Comparison of ENCODE assay signal across 17 cellular contexts in genomic region chr1:21866629-21867009, GRCh38. TPM values are rescaled to one million over a fixed set of nuclear protein-coding genes. Genes with fewer than 3 reads are reported as not detected.
DNase-seq lines count a peak whose midpoint lies in the region; ATAC-seq, FAIRE-seq and TF ChIP-seq lines count a peak whose summit lies in the region.
"Had no signal": no experiment of that assay in that cellular context is flagged by ENCODE, and none has a peak within 500 bp of the region (broad histone marks: within the 10 kb centered on the region; RNA-seq: fewer than 3 reads in every experiment).

No MANE protein-coding gene starts in this region.

- peak overlapping the region; percentile 53 for H3K4me2 ChIP-seq in K562 (ENCODE audit: insufficient read depth, low read length)

- peaks cover 11 to 12% (median 11%) of the 10 kb centered on the region in 3 donors for H3K4me1 Mint-ChIP-seq in IgD-negative memory B cell
- H3K4me1 Mint-ChIP-seq: activated CD4-positive, alpha-beta T cell treated with anti-CD3 and anti-CD28 coated beads for 36 hours had no signal

- no peaks in the 10 kb centered on the region for H3K27me3 Mint-ChIP-seq in IgD-negative memory B cell
- H3K27me3 Mint-ChIP-seq: activated CD4-positive, alpha-beta T cell treated with anti-CD3 and anti-CD28 coated beads for 36 hours; activated naive CD8-positive, alpha-beta T cell treated with anti-CD3 and anti-CD28 coated beads, Interleukin-2, amount 10 ng/mL, durations not matched to agents 7 days and 5 days had no signal

- no peak for TF ChIP-seq CTCF in K562 (IDR thresholded peaks at IDR 0.05 in 2 of 3, conservative IDR thresholded peaks at IDR 0.05 in 1 of 3; ENCODE audit: insufficient read depth in 2 of 3, low read depth in 1 of 3, low read length in 3 of 3)
- no peak for TF ChIP-seq CTCF in tibial nerve (IDR thresholded peaks at IDR 0.05)

- ATAC-seq in K562: no peak
- ATAC-seq in GM19328 (IDR thresholded peaks at IDR 0.05; ENCODE audit: unreplicated experiment): no peak
- ATAC-seq: activated CD4-positive, alpha-beta T cell treated with anti-CD3 and anti-CD28 coated beads for 36 hours; right cardiac atrium had no signal

- H3K27me3 ChIP-seq in K562 (ENCODE audit: control insufficient read depth in 2 of 2, insufficient read depth in 2 of 2, low read length in 2 of 2) (no peaks in the 10 kb centered on the region), tibial nerve (no peaks in the 10 kb centered on the region)
- H3K27me3 ChIP-seq: cardiac muscle cell had no signal

- peak overlapping the region in 2 of 4 donors; percentile 51 to 86 for H3K4me3 Mint-ChIP-seq in IgD-negative memory B cell
- H3K4me3 Mint-ChIP-seq: activated CD4-positive, alpha-beta T cell treated with anti-CD3 and anti-CD28 coated beads for 36 hours; activated naive CD8-positive, alpha-beta T cell treated with anti-CD3 and anti-CD28 coated beads, Interleukin-2, amount 10 ng/mL, durations not matched to agents 7 days and 5 days; nephron; T-helper 17 cell had no signal

- 18% methylated on average over 2 of the region's 2 CpGs for WGBS in K562 (ENCODE audit: insufficient coverage, low coverage, missing lambda C conversion rate)
- 48 to 53% methylated on average over 2 of the region's 2 CpGs for WGBS in tibial nerve, 2 donors

- no peak for TF ChIP-seq RAD21 in K562 (CRISPR knock-in tag; conservative IDR thresholded peaks at IDR 0.05 in 1 of 2, IDR thresholded peaks at IDR 0.05 in 1 of 2)

- H3K9me1 ChIP-seq in K562 (ENCODE audit: control insufficient read depth, insufficient read depth, low read length): peaks cover 4% of the 10 kb centered on the region

- TF ChIP-seq EP300 in K562 (IDR thresholded peaks at IDR 0.05; ENCODE audit: low read length) (no peak), tibial nerve (IDR thresholded peaks at IDR 0.05) (no peak)

- in situ Hi-C loops in K562 (cut with MboI): no loop called here

- peaks cover 4% of the 10 kb centered on the region for H3K36me3 Mint-ChIP-seq in IgD-negative memory B cell

- intact Hi-C loops in K562 (cut with micrococcal nuclease): loop anchor here (1.0 kb wide), 1 partner anchor 98 kb away; no protein-coding TSS in a partner anchor

- H3K27ac ChIP-seq in K562 (ENCODE audit: extremely low read depth, low read depth, low read length): peak overlapping the region; percentile 17; the same call in 2 of the 3 replicates
- peak overlapping the region; percentile 36 to 64 (median 49) for H3K27ac ChIP-seq in tibial nerve
- H3K27ac ChIP-seq: cardiac muscle cell had no signal

- TF ChIP-seq POLR2A in K562 (conservative IDR thresholded peaks at IDR 0.05) (no peak), tibial nerve (IDR thresholded peaks at IDR 0.05) (no peak)

- H3K4me1 ChIP-seq in K562 (replicated peaks in 1 of 2; ENCODE audit: control insufficient read depth in 2 of 2, insufficient read depth in 2 of 2, low read length in 2 of 2) (peaks cover 21 to 49% of the 10 kb centered on the region in 2 experiments; a peak in 4 of 5 replicates), tibial nerve (peaks cover 0 to 39% (median 16%) of the 10 kb centered on the region in 4 donors)

- FAIRE-seq in K562 (lab: Jason Lieb, UNC): no peak

- H3K36me3 ChIP-seq in K562 (ENCODE audit: control insufficient read depth, insufficient read depth, low read length) (peaks cover 70% of the 10 kb centered on the region; the same call in 2 of the 3 replicates), tibial nerve (peaks cover 3 to 87% (median 4%) of the 10 kb centered on the region in 3 donors)

- no TSS peak for BruUV-seq in K562 (replicated peaks; lab: Mats Ljungman, UMichigan)

- no peak overlapping the region for H2AFZ ChIP-seq in K562 (ENCODE audit: low read depth, low read length)

- H3K9ac ChIP-seq in K562 (ENCODE audit: insufficient read depth in 1 of 2, low read depth in 2 of 2, low read length in 2 of 2): no peak overlapping the region; a peak in 1 of 4 replicates

- H3K79me2 ChIP-seq in K562 (ENCODE audit: control insufficient read depth, insufficient read depth, low read length): no peaks in the 10 kb centered on the region

- H3K4me3 ChIP-seq in K562: no peak overlapping the region
- H3K4me3 ChIP-seq in tibial nerve: no peak overlapping the region
- H3K4me3 ChIP-seq: cardiac muscle cell had no signal

- H3K27ac Mint-ChIP-seq in IgD-negative memory B cell: peak overlapping the region; percentile 91 to 96 (median 91)
- H3K27ac Mint-ChIP-seq: activated CD4-positive, alpha-beta T cell treated with anti-CD3 and anti-CD28 coated beads for 36 hours; T-helper 17 cell had no signal

- no peaks in the 10 kb centered on the region for H3K9me3 Mint-ChIP-seq in IgD-negative memory B cell
- H3K9me3 Mint-ChIP-seq: activated naive CD8-positive, alpha-beta T cell treated with anti-CD3 and anti-CD28 coated beads, Interleukin-2, amount 10 ng/mL, durations not matched to agents 7 days and 5 days; nephron had no signal

- peak; percentile 17 for DNase-seq in NCI-H146 (lab: John Stamatoyannopoulos, UW)
- no peak for DNase-seq in NCI-H146 treated with DMSO at 0.1 percent for 48 hours (lab: John Stamatoyannopoulos, UW; ENCODE audit: unreplicated experiment)
- no peak for DNase-seq in K562 (ENCODE audit: extremely low read depth in 1 of 4, low spot score in 3 of 4)
- DNase-seq in tibial nerve (ENCODE audit: low spot score in 2 of 2): no peak
- DNase-seq in DMS 273 (lab: John Stamatoyannopoulos, UW; ENCODE audit: unreplicated experiment): no peak
- no peak for DNase-seq in stimulated activated naive CD4-positive, alpha-beta T cell (lab: John Stamatoyannopoulos, UW)
- DNase-seq: 8988T; activated CD4-positive, alpha-beta T cell treated with anti-CD3 and anti-CD28 coated beads for 36 hours; activated naive CD8-positive, alpha-beta T cell treated with anti-CD3 and anti-CD28 coated beads, Interleukin-2, amount 10 ng/mL, durations not matched to agents 7 days and 5 days; effector CD8-positive, alpha-beta T cell; T-helper 17 cell had no signal

- POLR2A ChIA-PET in K562 (lab: Yijun Ruan, JAX): interaction anchor here (0.6 to 1.4 kb wide), 8 partner anchors 10 to 156 kb away, joined by 3 to 5 read pairs (median 3); no protein-coding TSS in a partner anchor

- peaks cover 5% of the 10 kb centered on the region; the same call in 1 of the 2 replicates for H3K9me3 ChIP-seq in K562 (replicated peaks; ENCODE audit: control insufficient read depth, insufficient read depth, low read depth, low read length)
- H3K9me3 ChIP-seq in tibial nerve: no peaks in the 10 kb centered on the region

- H4K20me1 ChIP-seq in K562 (replicated peaks; ENCODE audit: control insufficient read depth, insufficient read depth, low read length): no peaks in the 10 kb centered on the region

- CTCF ChIA-PET in K562 (lab: Yijun Ruan, JAX; ENCODE audit: low intra/inter-chr PET ratio): no interaction called here

TF ChIP-seq in K562, 482 proteins besides CTCF, POLR2A, EP300 and RAD21 (continues in another document):
- TF ChIP-seq TCFL5 (CRISPR knock-in tag; conservative IDR thresholded peaks at IDR 0.05) (no peak), CHD2 (IDR thresholded peaks at IDR 0.05; ENCODE audit: low read depth, low read length) (0 out of 2 replicates have a peak, but pooled peaks have one; percentile 13), ZNF589 (CRISPR knock-in tag; IDR thresholded peaks at IDR 0.05; ENCODE audit: low read depth) (0 out of 2 replicates have a peak, but pooled peaks have one; percentile 48), DLX4 (CRISPR knock-in tag; IDR thresholded peaks at IDR 0.05) (no peak), THAP12 (CRISPR knock-in tag; IDR thresholded peaks at IDR 0.05) (peak; percentile 47; the same call in 1 of the 2 replicates), RB1 (IDR thresholded peaks at IDR 0.05; ENCODE audit: low read depth) (0 out of 2 replicates have a peak, but pooled peaks have one; percentile 21)

RNA-seq across cellular contexts. Expression of gene LDLRAD2, which starts 54.6 kb away (rescaled TPM):
- polyA plus RNA-seq in IgD-negative memory B cell: 0.69 TPM
- total RNA-seq in K562 (2011; cell fraction: chromatin; rRNA removed; ENCODE audit: low replicate concordance): not detected in 2 replicates
- 0.13 TPM in 1 of 2 replicates, not detected in the other for total RNA-seq in K562 (2011; cell fraction: nucleolus; rRNA removed)
- not detected in 2 replicates for total RNA-seq in K562 (2011; cell fraction: nucleoplasm; rRNA removed)
- total RNA-seq in K562 (2014; rRNA removed): not detected in 2 replicates
- not detected in 2 replicates for total RNA-seq in K562 (2014; rRNA removed; fragmentation: Illumina TruSeq; extraction: Trizol)
- not detected in 2 replicates for total RNA-seq in K562 (2015; rRNA removed; fragmentation: Illumina TruSeq; extraction: Trizol)
- total RNA-seq in K562 (2021): not detected in 2 replicates
- polyA plus RNA-seq in K562 (2011; rRNA removed): not detected in 2 replicates
- polyA plus RNA-seq in K562 (2011; cell fraction: cytosol; rRNA removed): not detected in 2 replicates
- polyA plus RNA-seq in K562 (2011; cell fraction: nucleus; rRNA removed): 0.10 TPM in 1 of 2 replicates, not detected in the other
- 5.8 and 7.0 TPM in 2 replicates for polyA plus RNA-seq in K562 (2012)
- not detected in 2 replicates for polyA plus RNA-seq in K562 (2014; fragmentation: Illumina TruSeq; extraction: Trizol)
- polyA plus RNA-seq in K562 (2014; fragmentation: Nextera tagmentation; extraction: Ambion mirVana): under 1 TPM; 0.45 to 0.48 TPM
- polyA plus RNA-seq in K562 (2014; rRNA removed): not detected in 2 replicates
- polyA minus RNA-seq in K562 (2011; rRNA and poly(A)+ RNA removed): not detected in 2 replicates
- not detected in 2 replicates for polyA minus RNA-seq in K562 (2011; cell fraction: cytosol; rRNA and poly(A)+ RNA removed)
- polyA minus RNA-seq in K562 (2011; cell fraction: nucleus; rRNA and poly(A)+ RNA removed): not detected in 2 replicates
- under 1 TPM in 1 of 4 donors, not detected in 3; 0.60 TPM for total RNA-seq in tibial nerve
- total RNA-seq: fibroblast of villous mesenchyme, T-helper 17 cell had no signal
